ENCODE assay signal across 8 cellular contexts in genomic region chrX:14029425-14030247, GRCh38. TPM values are rescaled to one million over a fixed set of nuclear protein-coding genes. Genes with fewer than 3 reads are reported as not detected.
A peak's percentile ranks its signal among the peaks of the same experiment; 100 is the strongest.
DNase-seq lines count a peak whose midpoint lies in the region; ATAC-seq and TF ChIP-seq lines count a peak whose summit lies in the region.

TSS of gene GEMIN8 (minus strand) at chrX:14029892. CDS start at chrX:14021478, 8,414 bp downstream.

- intact Hi-C loops in activated CD4-positive, alpha-beta T cell treated with anti-CD3 and anti-CD28 coated beads, Interleukin-2, amount 10 ng/mL, durations not matched to agents 24 days and 14 days (cut with micrococcal nuclease) = loop anchor here (1.0 to 10.0 kb wide), 11 partner anchors 42 to 1237 kb away; partner anchors contain the start of genes FANCB, MOSPD2, PRPS2 and TMSB4X

- H3K36me3 Mint-ChIP-seq in activated CD4-positive, alpha-beta T cell treated with anti-CD3 and anti-CD28 coated beads, Interleukin-2, amount 10 ng/mL, durations not matched to agents 24 days and 14 days (ENCODE audit: low read depth) = peaks cover 6% of the 10 kb centered on the region

- H3K4me3 ChIP-seq in coronary artery = peak within 1 kb of the TSS; percentile 75

- TF ChIP-seq CTCF in coronary artery (IDR thresholded peaks at IDR 0.05) = no peak

- H3K4me3 Mint-ChIP-seq in activated CD4-positive, alpha-beta T cell treated with anti-CD3 and anti-CD28 coated beads, Interleukin-2, amount 10 ng/mL, durations not matched to agents 24 days and 14 days = peak within 1 kb of the TSS; percentile 99

- DNase-seq in AML-193 (lab: John Stamatoyannopoulos, UW) = peak; percentile 34 to 44
- peak; percentile 92 to 97 for DNase-seq in NCI-H524 (lab: John Stamatoyannopoulos, UW)
- DNase-seq in activated CD4-positive, alpha-beta T cell treated with anti-CD3 and anti-CD28 coated beads, Interleukin-2, amount 10 ng/mL, durations not matched to agents 24 days and 14 days = peak; percentile 95
- peak; percentile 91 for DNase-seq in coronary artery (ENCODE audit: low spot score)
- DNase-seq in left kidney (ENCODE audit: low read depth, low spot score) = peak; percentile 95
- DNase-seq in stimulated activated CD4-positive, alpha-beta T cell treated with anti-CD3 and anti-CD28 coated beads, Interleukin-2, amount 100 ng/mL, for 24 hours = peak; percentile 82

- peak within 1 kb of the TSS; percentile 78 to 85 for H3K27ac ChIP-seq in coronary artery

- peaks cover 6% of the 10 kb centered on the region for H3K27me3 Mint-ChIP-seq in activated CD4-positive, alpha-beta T cell treated with anti-CD3 and anti-CD28 coated beads, Interleukin-2, amount 10 ng/mL, durations not matched to agents 24 days and 14 days

- H3K27ac Mint-ChIP-seq in activated CD4-positive, alpha-beta T cell treated with anti-CD3 and anti-CD28 coated beads, Interleukin-2, amount 10 ng/mL, durations not matched to agents 24 days and 14 days = peak within 1 kb of the TSS; percentile 100

- ATAC-seq in GM19043 (IDR thresholded peaks at IDR 0.05; ENCODE audit: low read depth, unreplicated experiment) (peak; percentile 80), HG03432 (IDR thresholded peaks at IDR 0.05; ENCODE audit: unreplicated experiment) (peak; percentile 87)

- no peaks in the 10 kb centered on the region for H3K9me3 Mint-ChIP-seq in activated CD4-positive, alpha-beta T cell treated with anti-CD3 and anti-CD28 coated beads, Interleukin-2, amount 10 ng/mL, durations not matched to agents 24 days and 14 days

- H3K4me1 Mint-ChIP-seq in activated CD4-positive, alpha-beta T cell treated with anti-CD3 and anti-CD28 coated beads, Interleukin-2, amount 10 ng/mL, durations not matched to agents 24 days and 14 days = peaks cover 25% of the 10 kb centered on the region

RNA-seq across cellular contexts. Expression of gene GEMIN8, which starts in this region (rescaled TPM):
- 16.3 and 17.1 TPM in 2 replicates for total RNA-seq in activated CD4-positive, alpha-beta T cell treated with anti-CD3 and anti-CD28 coated beads, Interleukin-2, amount 10 ng/mL, durations not matched to agents 24 days and 14 days

Comparison
In these comparisons a context has a peak if more than half of its experiments do, and no peak if none do; other contexts are left out.
1. Peak in every context shown above with its lines: DNase-seq, ATAC-seq, H3K4me3 ChIP-seq and H3K27ac ChIP-seq.
2. DNase-seq: peak in every context shown above with its lines; median percentile 95 in activated CD4-positive, alpha-beta T cell treated with anti-CD3 and anti-CD28 coated beads, Interleukin-2, amount 10 ng/mL, durations not matched to agents 24 days and 14 days; 95 in left kidney; 94 in NCI-H524; 91 in coronary artery; 82 in stimulated activated CD4-positive, alpha-beta T cell treated with anti-CD3 and anti-CD28 coated beads, Interleukin-2, amount 100 ng/mL, for 24 hours; 39 in AML-193.